Comparison of ENCODE assay signal across 1 cellular context in the genomic region with DNA sequence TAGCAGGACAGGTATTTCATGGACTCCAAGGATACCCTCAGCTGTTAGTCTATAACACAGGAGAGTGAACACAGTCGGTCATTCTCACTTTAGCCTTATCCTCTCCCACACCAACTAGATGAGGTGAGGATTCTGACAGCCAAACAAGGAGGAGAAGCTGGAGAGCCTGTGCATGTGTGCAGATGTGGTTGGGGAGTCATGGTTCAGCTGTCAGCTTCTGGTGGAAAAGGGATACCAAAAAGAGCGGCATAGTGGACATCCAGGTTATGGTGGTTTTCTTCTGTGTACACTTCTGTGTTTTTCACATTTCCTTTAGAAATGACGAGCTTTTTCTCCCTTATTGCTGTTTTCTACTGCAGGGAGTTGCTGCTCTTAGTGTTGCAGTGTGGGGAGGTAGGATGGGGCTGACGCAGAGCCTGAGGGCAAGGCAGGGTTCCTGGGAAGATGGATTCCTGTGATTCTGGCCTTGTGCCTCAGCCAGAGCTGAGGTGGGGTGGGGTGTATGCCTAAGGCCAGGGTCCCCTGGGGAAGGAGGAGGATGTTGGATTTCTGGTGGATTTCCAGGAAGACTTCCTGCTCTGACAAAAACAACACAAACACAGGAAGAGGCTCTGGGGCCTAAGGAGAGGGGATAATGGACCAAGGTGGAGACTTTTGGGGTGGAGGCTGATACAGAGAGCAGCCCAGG.
TF ChIP-seq lines count a peak whose summit lies in the region.

No MANE protein-coding gene starts in this region.

TF ChIP-seq in GM23338, 12 proteins besides CTCF, POLR2A, EP300 and RAD21 (continued from another document):
- TF ChIP-seq, protein P1, sequence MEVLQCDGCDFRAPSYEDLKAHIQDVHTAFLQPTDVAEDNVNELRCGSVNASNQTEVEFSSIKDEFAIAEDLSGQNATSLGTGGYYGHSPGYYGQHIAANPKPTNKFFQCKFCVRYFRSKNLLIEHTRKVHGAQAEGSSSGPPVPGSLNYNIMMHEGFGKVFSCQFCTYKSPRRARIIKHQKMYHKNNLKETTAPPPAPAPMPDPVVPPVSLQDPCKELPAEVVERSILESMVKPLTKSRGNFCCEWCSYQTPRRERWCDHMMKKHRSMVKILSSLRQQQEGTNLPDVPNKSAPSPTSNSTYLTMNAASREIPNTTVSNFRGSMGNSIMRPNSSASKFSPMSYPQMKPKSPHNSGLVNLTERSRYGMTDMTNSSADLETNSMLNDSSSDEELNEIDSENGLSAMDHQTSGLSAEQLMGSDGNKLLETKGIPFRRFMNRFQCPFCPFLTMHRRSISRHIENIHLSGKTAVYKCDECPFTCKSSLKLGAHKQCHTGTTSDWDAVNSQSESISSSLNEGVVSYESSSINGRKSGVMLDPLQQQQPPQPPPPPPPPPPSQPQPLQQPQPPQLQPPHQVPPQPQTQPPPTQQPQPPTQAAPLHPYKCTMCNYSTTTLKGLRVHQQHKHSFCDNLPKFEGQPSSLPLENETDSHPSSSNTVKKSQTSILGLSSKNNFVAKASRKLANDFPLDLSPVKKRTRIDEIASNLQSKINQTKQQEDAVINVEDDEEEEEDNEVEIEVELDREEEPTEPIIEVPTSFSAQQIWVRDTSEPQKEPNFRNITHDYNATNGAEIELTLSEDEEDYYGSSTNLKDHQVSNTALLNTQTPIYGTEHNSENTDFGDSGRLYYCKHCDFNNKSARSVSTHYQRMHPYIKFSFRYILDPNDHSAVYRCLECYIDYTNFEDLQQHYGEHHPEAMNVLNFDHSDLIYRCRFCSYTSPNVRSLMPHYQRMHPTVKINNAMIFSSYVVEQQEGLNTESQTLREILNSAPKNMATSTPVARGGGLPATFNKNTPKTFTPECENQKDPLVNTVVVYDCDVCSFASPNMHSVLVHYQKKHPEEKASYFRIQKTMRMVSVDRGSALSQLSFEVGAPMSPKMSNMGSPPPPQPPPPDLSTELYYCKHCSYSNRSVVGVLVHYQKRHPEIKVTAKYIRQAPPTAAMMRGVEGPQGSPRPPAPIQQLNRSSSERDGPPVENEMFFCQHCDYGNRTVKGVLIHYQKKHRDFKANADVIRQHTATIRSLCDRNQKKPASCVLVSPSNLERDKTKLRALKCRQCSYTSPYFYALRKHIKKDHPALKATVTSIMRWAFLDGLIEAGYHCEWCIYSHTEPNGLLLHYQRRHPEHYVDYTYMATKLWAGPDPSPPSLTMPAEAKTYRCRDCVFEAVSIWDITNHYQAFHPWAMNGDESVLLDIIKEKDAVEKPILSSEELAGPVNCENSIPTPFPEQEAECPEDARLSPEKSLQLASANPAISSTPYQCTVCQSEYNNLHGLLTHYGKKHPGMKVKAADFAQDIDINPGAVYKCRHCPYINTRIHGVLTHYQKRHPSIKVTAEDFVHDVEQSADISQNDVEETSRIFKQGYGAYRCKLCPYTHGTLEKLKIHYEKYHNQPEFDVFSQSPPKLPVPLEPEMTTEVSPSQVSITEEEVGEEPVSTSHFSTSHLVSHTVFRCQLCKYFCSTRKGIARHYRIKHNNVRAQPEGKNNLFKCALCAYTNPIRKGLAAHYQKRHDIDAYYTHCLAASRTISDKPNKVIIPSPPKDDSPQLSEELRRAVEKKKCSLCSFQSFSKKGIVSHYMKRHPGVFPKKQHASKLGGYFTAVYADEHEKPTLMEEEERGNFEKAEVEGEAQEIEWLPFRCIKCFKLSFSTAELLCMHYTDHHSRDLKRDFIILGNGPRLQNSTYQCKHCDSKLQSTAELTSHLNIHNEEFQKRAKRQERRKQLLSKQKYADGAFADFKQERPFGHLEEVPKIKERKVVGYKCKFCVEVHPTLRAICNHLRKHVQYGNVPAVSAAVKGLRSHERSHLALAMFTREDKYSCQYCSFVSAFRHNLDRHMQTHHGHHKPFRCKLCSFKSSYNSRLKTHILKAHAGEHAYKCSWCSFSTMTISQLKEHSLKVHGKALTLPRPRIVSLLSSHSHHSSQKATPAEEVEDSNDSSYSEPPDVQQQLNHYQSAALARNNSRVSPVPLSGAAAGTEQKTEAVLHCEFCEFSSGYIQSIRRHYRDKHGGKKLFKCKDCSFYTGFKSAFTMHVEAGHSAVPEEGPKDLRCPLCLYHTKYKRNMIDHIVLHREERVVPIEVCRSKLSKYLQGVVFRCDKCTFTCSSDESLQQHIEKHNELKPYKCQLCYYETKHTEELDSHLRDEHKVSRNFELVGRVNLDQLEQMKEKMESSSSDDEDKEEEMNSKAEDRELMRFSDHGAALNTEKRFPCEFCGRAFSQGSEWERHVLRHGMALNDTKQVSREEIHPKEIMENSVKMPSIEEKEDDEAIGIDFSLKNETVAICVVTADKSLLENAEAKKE (CRISPR knock-in tag; IDR thresholded peaks at IDR 0.05), result no peak
- TF ChIP-seq, protein P2, sequence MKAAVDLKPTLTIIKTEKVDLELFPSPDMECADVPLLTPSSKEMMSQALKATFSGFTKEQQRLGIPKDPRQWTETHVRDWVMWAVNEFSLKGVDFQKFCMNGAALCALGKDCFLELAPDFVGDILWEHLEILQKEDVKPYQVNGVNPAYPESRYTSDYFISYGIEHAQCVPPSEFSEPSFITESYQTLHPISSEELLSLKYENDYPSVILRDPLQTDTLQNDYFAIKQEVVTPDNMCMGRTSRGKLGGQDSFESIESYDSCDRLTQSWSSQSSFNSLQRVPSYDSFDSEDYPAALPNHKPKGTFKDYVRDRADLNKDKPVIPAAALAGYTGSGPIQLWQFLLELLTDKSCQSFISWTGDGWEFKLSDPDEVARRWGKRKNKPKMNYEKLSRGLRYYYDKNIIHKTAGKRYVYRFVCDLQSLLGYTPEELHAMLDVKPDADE (IDR thresholded peaks at IDR 0.05), result no peak
- TF ChIP-seq EZH2 (IDR thresholded peaks at IDR 0.05; ENCODE audit: low read depth, unreplicated experiment) (no peak), STAT1 (IDR thresholded peaks at IDR 0.05; ENCODE audit: unreplicated experiment) (no peak), CREB1 (CRISPR knock-in tag; IDR thresholded peaks at IDR 0.05; ENCODE audit: low read depth) (no peak)
